In the genomic region with DNA sequence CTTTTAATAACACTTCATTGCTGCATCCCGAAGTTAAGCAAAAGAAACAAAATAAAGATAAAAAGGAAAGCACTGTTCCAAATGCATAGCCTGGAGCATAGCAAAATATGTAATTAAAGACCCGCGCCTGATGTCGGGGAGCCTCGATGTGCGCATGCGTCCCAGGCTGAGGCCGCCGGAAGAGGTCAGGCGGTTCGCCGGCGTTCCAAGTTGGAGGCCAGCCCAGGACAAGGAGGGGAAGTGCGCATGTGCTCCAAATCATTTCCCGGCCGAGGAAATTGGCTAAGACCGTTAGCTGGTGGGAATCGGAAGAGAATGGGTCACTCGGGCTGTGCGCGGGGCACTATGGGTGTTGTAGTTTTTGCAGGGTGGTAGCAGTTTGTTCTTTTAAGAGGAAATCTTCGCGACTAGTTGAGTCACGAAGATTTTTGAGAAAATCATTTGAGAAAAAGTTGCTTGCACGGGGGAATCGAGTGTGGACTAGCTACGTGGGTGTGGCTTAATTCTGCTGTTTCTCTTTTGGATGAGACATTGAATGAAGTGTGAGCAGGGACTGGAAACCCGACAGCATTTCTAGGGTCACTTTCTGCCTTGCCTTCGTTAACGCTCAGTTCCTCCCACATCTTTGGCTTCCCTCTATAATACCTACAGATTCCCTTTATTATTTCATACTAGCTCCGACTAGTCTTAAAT, we compare ENCODE assay signal across 8 cellular contexts. TPM values are rescaled to one million over a fixed set of nuclear protein-coding genes. Genes with fewer than 3 reads are reported as not detected.
DNase-seq lines count a peak whose midpoint lies in the region; ATAC-seq and TF ChIP-seq lines count a peak whose summit lies in the region.

No MANE protein-coding gene starts in this region.

- H3K4me1 ChIP-seq in ACC112 (ENCODE audit: control insufficient read depth, insufficient read depth, low read length, unreplicated experiment) = peaks cover 32% of the 10 kb centered on the region
- H3K4me1 ChIP-seq in parathyroid adenoma = no peaks in the 10 kb centered on the region
- H3K4me1 ChIP-seq in thymus (ENCODE audit: control insufficient read depth, insufficient read depth, low read length) = peaks cover 10% of the 10 kb centered on the region

- peak; percentile 77 for ATAC-seq in GM19351 (IDR thresholded peaks at IDR 0.05; ENCODE audit: unreplicated experiment)

- no peak for TF ChIP-seq CTCF in parathyroid adenoma (IDR thresholded peaks at IDR 0.05)

- H3K9me3 ChIP-seq in parathyroid adenoma (ENCODE audit: control insufficient read depth, low read length) (no peaks in the 10 kb centered on the region), thymus (ENCODE audit: control insufficient read depth) (no peaks in the 10 kb centered on the region)

- H3K36me3 ChIP-seq in ACC112 (ENCODE audit: insufficient read depth, low read length) (no peaks in the 10 kb centered on the region), parathyroid adenoma (ENCODE audit: control insufficient read depth, insufficient read depth, low read length) (no peaks in the 10 kb centered on the region), thymus (ENCODE audit: control insufficient read depth, insufficient read depth) (no peaks in the 10 kb centered on the region)

- H3K79me2 ChIP-seq in ACC112 (ENCODE audit: control insufficient read depth, insufficient read depth, low read length, unreplicated experiment) = no peaks in the 10 kb centered on the region
- H3K79me2 ChIP-seq in parathyroid adenoma = no peaks in the 10 kb centered on the region

- no peak overlapping the region for H3K9ac ChIP-seq in parathyroid adenoma

- H2AFZ ChIP-seq in ACC112 (ENCODE audit: low read length, unreplicated experiment) = peak overlapping the region; percentile 97
- peak overlapping the region; percentile 75 for H2AFZ ChIP-seq in parathyroid adenoma

- H3K27me3 ChIP-seq in ACC112 (ENCODE audit: insufficient read depth, low read length) (0 out of 2 replicates have a peak, but pooled peaks cover 3% of the 10 kb centered on the region), parathyroid adenoma (ENCODE audit: control insufficient read depth, insufficient read depth, low read length) (no peaks in the 10 kb centered on the region), thymus (ENCODE audit: control insufficient read depth, insufficient read depth) (no peaks in the 10 kb centered on the region)

- H3K4me3 ChIP-seq in ACC112 (ENCODE audit: low read depth, low read length) = peak overlapping the region; percentile 76
- H3K4me3 ChIP-seq in parathyroid adenoma (ENCODE audit: low read depth, low read length) = peak overlapping the region; percentile 53
- H3K4me3 ChIP-seq in thymus (ENCODE audit: low read length) = peak overlapping the region; percentile 84

- 13% methylated on average over 31 of the region's 31 CpGs for WGBS in thymus

- intact Hi-C loops in cardiac septum (cut with DNase I) = loop anchor here (5.0 kb wide), 3 partner anchors 33 to 1778 kb away; partner anchors contain the start of genes CD1D, IFI16 and TAGLN2

- no peak overlapping the region; the same call in 1 of the 2 replicates for H3K27ac ChIP-seq in ACC112 (ENCODE audit: low read depth, low read length)
- peak overlapping the region; percentile 77 for H3K27ac ChIP-seq in parathyroid adenoma
- peak overlapping the region; percentile 58 for H3K27ac ChIP-seq in thymus (ENCODE audit: low read depth)

- H3K4me2 ChIP-seq in parathyroid adenoma (ENCODE audit: low read length) = peak overlapping the region; percentile 76

- DNase-seq in M059J (ENCODE audit: low read depth) = peak; percentile 97
- peak; percentile 35 to 72 (median 49) for DNase-seq in T-helper 1 cell
- DNase-seq in amniotic epithelial cell (ENCODE audit: low read depth) = peak; percentile 94
- peak; percentile 97 for DNase-seq in cardiac septum (ENCODE audit: low spot score)

RNA-seq across cellular contexts. Expression of gene CD1D, which starts 31.0 kb away (rescaled TPM):
- 0.34 TPM in 1 of 2 replicates, not detected in the other for total RNA-seq in M059J (2014; rRNA removed; shearing (Covaris generic))
- total RNA-seq in cardiac septum = 1.2 TPM
- 15.0 TPM for polyA plus RNA-seq in thymus
